In genomic region chr20:34990231-34990630, GRCh38 we compare ENCODE assay signal across 1 cellular context.
TF ChIP-seq lines count a peak whose summit lies in the region.

No MANE protein-coding gene starts in this region.

TF ChIP-seq in K562, 482 proteins besides CTCF, POLR2A, EP300 and RAD21:
- TF ChIP-seq BRD4 (IDR thresholded peaks at IDR 0.05) (no peak), SPI1 (IDR thresholded peaks at IDR 0.05; ENCODE audit: borderline replicate concordance, low read depth, low read length) (no peak), POLR3A (IDR thresholded peaks at IDR 0.05; ENCODE audit: borderline replicate concordance, extremely low read depth, insufficient read depth, insufficient read length) (no peak), GABPB2 (CRISPR knock-in tag; conservative IDR thresholded peaks at IDR 0.05) (no peak), POLR2G (IDR thresholded peaks at IDR 0.05; ENCODE audit: low read depth, low read length) (peak; percentile 45; the same call in 1 of the 2 replicates)
